Comparison of ENCODE assay signal across 20 cellular contexts in the genomic region with DNA sequence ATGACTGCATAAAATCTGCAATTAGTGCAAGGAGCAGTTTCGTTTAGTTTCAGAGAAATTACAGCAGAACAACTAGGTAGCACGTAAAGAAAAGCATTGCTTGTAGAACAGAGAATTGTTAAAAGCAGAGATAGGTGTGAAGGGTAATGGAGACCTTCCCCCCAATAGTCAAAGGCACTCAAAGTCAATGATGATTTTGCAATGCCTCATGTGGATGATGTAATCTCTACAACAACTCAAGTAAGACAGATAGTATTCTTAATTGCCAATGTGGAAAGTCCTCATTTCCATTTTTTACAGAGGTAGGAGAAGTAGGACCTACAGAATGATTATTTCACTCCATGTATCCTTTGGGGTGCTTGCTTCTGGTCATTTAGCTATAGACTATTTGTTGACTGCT.
"Had no signal": no experiment of that assay in that cellular context is flagged by ENCODE, and none has a peak within 500 bp of the region (broad histone marks: within the 10 kb centered on the region; RNA-seq: fewer than 3 reads in every experiment).

No MANE protein-coding gene starts in this region.

- H3K9ac ChIP-seq: SK-N-SH had no signal

- H3K27ac ChIP-seq: RWPE1 had no signal

- H3K4me2 ChIP-seq: SK-N-SH had no signal

- H3K9me3 ChIP-seq: SK-N-SH had no signal

- ATAC-seq: Panc1, PC-3 had no signal

- DNase-seq: KBM-7, MV-4-11, NCI-H1048, NCI-H1105, NCI-H1417, NCI-H1436 treated with DMSO at 0.1 percent for 48 hours, NCI-H1694, NCI-H187 treated with DMSO at 0.1 percent for 48 hours, NCI-H2081, NCI-H2107, NCI-H2171 treated with DMSO at 0.1 percent for 48 hours, NCI-H524, NCI-H526 treated with DMSO at 0.1 percent for 48 hours, NCI-H748 treated with DMSO at 0.1 percent for 48 hours, PC-3, SHP77, SK-N-SH, T-helper 1 cell had no signal
